Comparison of ENCODE assay signal across 13 cellular contexts in genomic region chr7:151243045-151243349, GRCh38. TPM values are rescaled to one million over a fixed set of nuclear protein-coding genes. Genes with fewer than 3 reads are reported as not detected.
A peak's percentile ranks its signal among the peaks of the same experiment; 100 is the strongest.
DNase-seq lines count a peak whose midpoint lies in the region; ATAC-seq and TF ChIP-seq lines count a peak whose summit lies in the region.
"Had no signal": no experiment of that assay in that cellular context is flagged by ENCODE, and none has a peak within 500 bp of the region (broad histone marks: within the 10 kb centered on the region; RNA-seq: fewer than 3 reads in every experiment).

No MANE protein-coding gene starts in this region.

- peak overlapping the region; percentile 28 for H2AFZ ChIP-seq in DND-41 (ENCODE audit: low read depth, low read length)

- peaks cover 0 to 11% (median 3%) of the 10 kb centered on the region in 7 donors for H3K9me3 Mint-ChIP-seq in CD14-positive monocyte
- no peaks in the 10 kb centered on the region for H3K9me3 Mint-ChIP-seq in activated CD4-positive, alpha-beta memory T cell treated with anti-CD3 and anti-CD28 coated beads, Interleukin-2, amount 10 ng/mL, durations not matched to agents 7 days and 5 days
- H3K9me3 Mint-ChIP-seq in immature natural killer cell: no peaks in the 10 kb centered on the region

- peak overlapping the region; percentile 72 for H3K4me2 ChIP-seq in DND-41 (ENCODE audit: insufficient read depth, low read length)

- peak; percentile 3; the same call in 2 of the 3 replicates for ATAC-seq in DND-41 (ENCODE audit: insufficient read depth, low read depth)
- ATAC-seq in left lobe of liver: no peak

- H3K27me3 Mint-ChIP-seq in CD14-positive monocyte (ENCODE audit: low read depth in 3 of 3): peaks cover 34 to 56% (median 50%) of the 10 kb centered on the region in 3 donors
- H3K27me3 Mint-ChIP-seq in activated CD4-positive, alpha-beta memory T cell treated with anti-CD3 and anti-CD28 coated beads, Interleukin-2, amount 10 ng/mL, durations not matched to agents 7 days and 5 days: peaks cover 30% of the 10 kb centered on the region
- H3K27me3 Mint-ChIP-seq in immature natural killer cell (ENCODE audit: low read depth in 3 of 3): peaks cover 4 to 16% (median 13%) of the 10 kb centered on the region in 3 donors

- H3K79me2 ChIP-seq in DND-41 (ENCODE audit: insufficient read depth, low read length): no peaks in the 10 kb centered on the region

- TF ChIP-seq CTCF in CD14-positive monocyte (IDR thresholded peaks at IDR 0.05) (no peak), DND-41 (IDR thresholded peaks at IDR 0.05; ENCODE audit: borderline replicate concordance, extremely low read depth, low read length, poor library complexity, severe bottlenecking) (no peak)

- H3K27ac ChIP-seq in DND-41 (ENCODE audit: low read length): peak overlapping the region; percentile 38
- H3K27ac ChIP-seq: cardiac muscle cell had no signal

- peak overlapping the region; percentile 45 for H3K9ac ChIP-seq in DND-41 (ENCODE audit: low read depth, low read length)

- H3K27me3 ChIP-seq in DND-41 (ENCODE audit: insufficient read depth, low read length, poor library complexity): peaks cover 36% of the 10 kb centered on the region
- H3K27me3 ChIP-seq: cardiac muscle cell had no signal

- H3K4me1 Mint-ChIP-seq in CD14-positive monocyte (peaks cover 45% of the 10 kb centered on the region), immature natural killer cell (peaks cover 22 to 35% of the 10 kb centered on the region in 2 donors)
- peaks cover 29% of the 10 kb centered on the region for H3K4me1 Mint-ChIP-seq in activated CD4-positive, alpha-beta memory T cell treated with anti-CD3 and anti-CD28 coated beads, Interleukin-2, amount 10 ng/mL, durations not matched to agents 7 days and 5 days

- POLR2A ChIA-PET in activated CD4-positive, alpha-beta memory T cell treated with anti-CD3 and anti-CD28 coated beads, Interleukin-2, amount 10 ng/mL, durations not matched to agents 7 days and 5 days (lab: Charles Lee): interaction anchor here (0.5 to 3.4 kb wide), 6 partner anchors 10 to 896 kb away, joined by 3 to 38 read pairs (median 3); partner anchors contain the start of genes ABCF2 and CHPF2

- peaks cover 14% of the 10 kb centered on the region for H3K36me3 ChIP-seq in DND-41 (ENCODE audit: insufficient read depth, low read length)

- peak overlapping the region; percentile 69 to 90 for H3K4me3 Mint-ChIP-seq in CD14-positive monocyte
- peak overlapping the region; percentile 2 for H3K4me3 Mint-ChIP-seq in activated CD4-positive, alpha-beta memory T cell treated with anti-CD3 and anti-CD28 coated beads, Interleukin-2, amount 10 ng/mL, durations not matched to agents 7 days and 5 days
- H3K4me3 Mint-ChIP-seq in immature natural killer cell: peak overlapping the region in 4 of 5 donors; percentile 67 to 77 (median 70)

- peaks cover 43% of the 10 kb centered on the region for H3K4me1 ChIP-seq in DND-41 (ENCODE audit: insufficient read depth, low read length)

- H3K27ac Mint-ChIP-seq in CD14-positive monocyte (peak overlapping the region in 2 of 7 donors; percentile 24 to 58), immature natural killer cell (peak overlapping the region in 3 of 6 donors; percentile 28 to 73 (median 62))
- no peak overlapping the region for H3K27ac Mint-ChIP-seq in activated CD4-positive, alpha-beta memory T cell treated with anti-CD3 and anti-CD28 coated beads, Interleukin-2, amount 10 ng/mL, durations not matched to agents 7 days and 5 days

- H3K36me3 Mint-ChIP-seq in CD14-positive monocyte: peaks cover 43 to 58% of the 10 kb centered on the region in 2 donors
- peaks cover 7% of the 10 kb centered on the region for H3K36me3 Mint-ChIP-seq in activated CD4-positive, alpha-beta memory T cell treated with anti-CD3 and anti-CD28 coated beads, Interleukin-2, amount 10 ng/mL, durations not matched to agents 7 days and 5 days (ENCODE audit: low read depth)
- H3K36me3 Mint-ChIP-seq in immature natural killer cell: no peaks in the 10 kb centered on the region

- intact Hi-C loops in CD14-positive monocyte (cut with micrococcal nuclease): loop anchor here in 1 of 2 donors (2.0 kb wide), 1 partner anchor 16 kb away; the partner anchor contains the start of gene ABCF2

- no peak for DNase-seq in CD14-positive monocyte (ENCODE audit: low spot score)
- no peak for DNase-seq in DND-41
- DNase-seq in activated CD4-positive, alpha-beta memory T cell treated with anti-CD3 and anti-CD28 coated beads, Interleukin-2, amount 10 ng/mL, durations not matched to agents 7 days and 5 days: no peak
- no peak for DNase-seq in immature natural killer cell
- no peak for DNase-seq in left lobe of liver (ENCODE audit: low spot score)
- no peak for DNase-seq in amygdala (lab: John Stamatoyannopoulos, UW)
- DNase-seq in cortex of kidney (lab: John Stamatoyannopoulos, UW): no peak
- DNase-seq: Caco-2, mesendoderm, NCI-H446 treated with DMSO at 0.1 percent for 48 hours had no signal

- H3K9me3 ChIP-seq in DND-41 (ENCODE audit: insufficient read depth, low read length, severe bottlenecking): no peaks in the 10 kb centered on the region
- H3K9me3 ChIP-seq: Caco-2 had no signal

- peaks cover 32% of the 10 kb centered on the region; the same call in 1 of the 2 replicates for H4K20me1 ChIP-seq in DND-41 (ENCODE audit: insufficient read depth, low read length)

- peak overlapping the region in 1 of 2 experiments; percentile 56; a peak in 3 of 4 replicates for H3K4me3 ChIP-seq in DND-41 (ENCODE audit: low read depth in 1 of 2, low read length in 2 of 2)
- H3K4me3 ChIP-seq: cardiac muscle cell had no signal

- CTCF ChIA-PET in activated CD4-positive, alpha-beta memory T cell treated with anti-CD3 and anti-CD28 coated beads, Interleukin-2, amount 10 ng/mL, durations not matched to agents 7 days and 5 days (lab: Charles Lee): interaction anchor here (0.8 to 3.7 kb wide), 13 partner anchors 9 to 229 kb away, joined by 3 to 47 read pairs (median 8); partner anchors contain the start of genes ABCF2, CHPF2 and GBX1

RNA-seq across cellular contexts. Expression of gene SMARCD3, which starts 5.5 kb away (rescaled TPM):
- polyA plus RNA-seq in CD14-positive monocyte: 100 to 1,000 TPM; 104 to 112 TPM
- total RNA-seq in activated CD4-positive, alpha-beta memory T cell treated with anti-CD3 and anti-CD28 coated beads, Interleukin-2, amount 10 ng/mL, durations not matched to agents 7 days and 5 days: 1 to 10 TPM; 1.5 to 2.7 TPM
- 1 to 10 TPM; 1.2 to 3.9 (median 2.6) TPM for polyA plus RNA-seq in immature natural killer cell
- 2.2 TPM for total RNA-seq in left lobe of liver

RNA-seq across cellular contexts. Expression of gene CHPF2, which starts 10.7 kb away (rescaled TPM):
- 10 to 100 TPM; 34.4 to 36.0 TPM for polyA plus RNA-seq in CD14-positive monocyte
- 10 to 100 TPM; 56.0 to 56.4 TPM for total RNA-seq in activated CD4-positive, alpha-beta memory T cell treated with anti-CD3 and anti-CD28 coated beads, Interleukin-2, amount 10 ng/mL, durations not matched to agents 7 days and 5 days
- polyA plus RNA-seq in immature natural killer cell: 10 to 100 TPM; 23.0 to 39.2 (median 35.4) TPM
- 16.1 TPM for total RNA-seq in left lobe of liver

RNA-seq across cellular contexts. Expression of gene ABCF2, which starts 16.0 kb away (rescaled TPM):
- 10 to 100 TPM; 18.0 to 22.0 TPM for polyA plus RNA-seq in CD14-positive monocyte
- total RNA-seq in activated CD4-positive, alpha-beta memory T cell treated with anti-CD3 and anti-CD28 coated beads, Interleukin-2, amount 10 ng/mL, durations not matched to agents 7 days and 5 days: 10 to 100 TPM; 23.1 to 27.6 TPM
- polyA plus RNA-seq in immature natural killer cell: 10 to 100 TPM; 24.2 to 35.4 (median 31.7) TPM
- total RNA-seq in left lobe of liver: 7.8 TPM

RNA-seq across cellular contexts. Expression of gene H2BK1, which starts 32.7 kb away (rescaled TPM):
- polyA plus RNA-seq in CD14-positive monocyte (not detected), immature natural killer cell (not detected)
- not detected for total RNA-seq in activated CD4-positive, alpha-beta memory T cell treated with anti-CD3 and anti-CD28 coated beads, Interleukin-2, amount 10 ng/mL, durations not matched to agents 7 days and 5 days
- not detected for total RNA-seq in left lobe of liver
- total RNA-seq: Caco-2, cardiac muscle cell, M059J, renal cortical epithelial cell had no signal
- polyA plus RNA-seq: cardiac muscle cell had no signal

RNA-seq across cellular contexts. Expression of gene ASB10, which starts 55.9 kb away (rescaled TPM):
- polyA plus RNA-seq in CD14-positive monocyte (not detected), immature natural killer cell (not detected)
- total RNA-seq in activated CD4-positive, alpha-beta memory T cell treated with anti-CD3 and anti-CD28 coated beads, Interleukin-2, amount 10 ng/mL, durations not matched to agents 7 days and 5 days: not detected
- not detected for total RNA-seq in left lobe of liver
- total RNA-seq: Caco-2, M059J, renal cortical epithelial cell had no signal
- polyA plus RNA-seq: cardiac muscle cell had no signal

Comparison
In these comparisons a context has a peak if more than half of its experiments do, and no peak if none do; other contexts are left out.
1. H3K4me3 Mint-ChIP-seq: peak in every context shown above with its lines; median percentile 80 in CD14-positive monocyte; 70 in immature natural killer cell; 2 in activated CD4-positive, alpha-beta memory T cell treated with anti-CD3 and anti-CD28 coated beads, Interleukin-2, amount 10 ng/mL, durations not matched to agents 7 days and 5 days.